8 cellular contexts compared by ENCODE assay signal in the genomic region with DNA sequence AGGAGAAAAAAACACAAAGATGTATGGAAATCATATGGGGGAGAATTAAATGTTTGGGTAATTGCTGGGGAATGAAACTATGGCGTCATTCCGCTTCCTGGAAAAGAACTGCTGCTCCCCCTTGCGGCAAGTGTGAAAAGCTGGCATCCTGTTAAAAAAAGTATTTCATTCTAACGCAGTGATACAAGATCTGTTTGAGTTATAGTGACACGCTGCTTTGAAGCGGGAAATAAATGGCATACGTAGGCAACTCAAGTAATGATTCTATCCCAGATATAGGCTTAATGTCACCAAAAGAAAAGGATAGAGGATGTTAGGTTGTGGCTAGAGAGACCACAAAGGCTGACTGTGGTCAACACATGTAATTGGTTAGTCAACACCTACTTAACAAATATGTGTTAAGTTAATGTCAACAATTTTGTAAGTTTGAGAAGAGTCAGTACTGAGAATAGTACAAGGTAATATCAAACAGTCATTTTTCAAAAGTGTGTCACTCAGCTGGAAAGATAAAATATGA.
DNase-seq lines count a peak whose midpoint lies in the region; ATAC-seq and TF ChIP-seq lines count a peak whose summit lies in the region.

No MANE protein-coding gene starts in this region.

- H2AK5ac ChIP-seq in mesenchymal stem cell (ENCODE audit: low read length, severe bottlenecking): no peak overlapping the region

- H3K36me3 ChIP-seq in mesenchymal stem cell (ENCODE audit: control insufficient read depth in 1 of 2, insufficient read depth in 2 of 2, low read depth in 1 of 2, low read length in 2 of 2): no peaks in the 10 kb centered on the region

- TF ChIP-seq CTCF in WTC11 (IDR thresholded peaks at IDR 0.05): peak; percentile 63

- peaks cover 7% of the 10 kb centered on the region for H3K9me3 Mint-ChIP-seq in WTC11

- no peaks in the 10 kb centered on the region for H3K27me3 ChIP-seq in mesenchymal stem cell (ENCODE audit: control insufficient read depth in 1 of 2, insufficient read depth in 1 of 2, low read length in 2 of 2)

- no peak overlapping the region for H2BK15ac ChIP-seq in mesenchymal stem cell (ENCODE audit: low read depth, poor library complexity, severe bottlenecking)

- H3K4me2 ChIP-seq in mesenchymal stem cell (ENCODE audit: low read length, poor library complexity, severe bottlenecking): no peak overlapping the region

- no peak overlapping the region for H2AFZ ChIP-seq in mesenchymal stem cell (ENCODE audit: low read depth, low read length)

- H3K4me3 Mint-ChIP-seq in WTC11: no peak overlapping the region

- H3K79me1 ChIP-seq in mesenchymal stem cell (replicated peaks; ENCODE audit: low read length, poor library complexity, severe bottlenecking): no peaks in the 10 kb centered on the region

- H2BK120ac ChIP-seq in mesenchymal stem cell (ENCODE audit: low read depth, low read length): no peak overlapping the region

- peaks cover 2% of the 10 kb centered on the region; the same call in 1 of the 2 replicates for H3K36me3 Mint-ChIP-seq in WTC11

- no peak overlapping the region for H4K91ac ChIP-seq in mesenchymal stem cell (ENCODE audit: low read length)

- ATAC-seq in WTC11 (no peak; the same call in 1 of the 2 replicates), GM18519 (IDR thresholded peaks at IDR 0.05; ENCODE audit: low FRiP score, unreplicated experiment) (no peak)

- H2BK12ac ChIP-seq in mesenchymal stem cell (ENCODE audit: low read length in 2 of 2): no peak overlapping the region

- DNase-seq in DMS153 treated with DMSO at 0.1 percent for 48 hours (lab: John Stamatoyannopoulos, UW; ENCODE audit: unreplicated experiment) (peak; percentile 36), H4 (ENCODE audit: low spot score) (peak; percentile 73), NCI-H146 (lab: John Stamatoyannopoulos, UW) (peak; percentile 45), WTC11 (ENCODE audit: low spot score) (peak; percentile 58), ecto neural progenitor cell (ENCODE audit: low spot score) (peak; percentile 58), mesenchymal stem cell (peak; percentile 71)
- DNase-seq in stimulated activated CD8-positive, alpha-beta memory T cell treated with anti-CD3 and anti-CD28 coated beads, Interleukin-7, amount 100 ng/mL, for 24 hours (ENCODE audit: low read depth): peak; percentile 7

- no peak overlapping the region for H3K4ac ChIP-seq in mesenchymal stem cell (ENCODE audit: low read depth in 1 of 2, low read length in 2 of 2)

- no peaks in the 10 kb centered on the region for H3K4me1 ChIP-seq in mesenchymal stem cell (ENCODE audit: control insufficient read depth, insufficient read depth, low read depth, low read length)

- no peak overlapping the region for H3K27ac ChIP-seq in mesenchymal stem cell (ENCODE audit: low read length, poor library complexity, severe bottlenecking)

- no peak overlapping the region for H3K14ac ChIP-seq in mesenchymal stem cell (ENCODE audit: low read length in 2 of 2)

- peaks cover 6% of the 10 kb centered on the region for H3K9me3 ChIP-seq in mesenchymal stem cell (ENCODE audit: control insufficient read depth, low read length)

- no peak overlapping the region for H2BK5ac ChIP-seq in mesenchymal stem cell (ENCODE audit: low read depth, low read length, poor library complexity, severe bottlenecking)

- H3K23ac ChIP-seq in mesenchymal stem cell (ENCODE audit: low read length in 2 of 2): no peak overlapping the region

- H4K8ac ChIP-seq in mesenchymal stem cell (ENCODE audit: low read length): no peak overlapping the region

- no peaks in the 10 kb centered on the region for H3K27me3 Mint-ChIP-seq in WTC11 (ENCODE audit: low read depth)

- WGBS in mesenchymal stem cell: 5% methylated on average over 7 of the region's 7 CpGs

- no peak overlapping the region for H3K4me3 ChIP-seq in mesenchymal stem cell (ENCODE audit: insufficient read depth in 1 of 2, low read depth in 1 of 2, low read length in 2 of 2)

- peak overlapping the region; percentile 45 for H3K9ac ChIP-seq in mesenchymal stem cell (ENCODE audit: low read length)

- H3K4me1 Mint-ChIP-seq in WTC11: no peaks in the 10 kb centered on the region

- POLR2A ChIA-PET in WTC11 (lab: Charles Lee): no interaction called here

- no peak overlapping the region for H3K27ac Mint-ChIP-seq in WTC11

- CTCF ChIA-PET in WTC11 (lab: Charles Lee): interaction anchor here (0.7 to 2.2 kb wide), 21 partner anchors 8 to 751 kb away, joined by 3 to 35 read pairs (median 4); no protein-coding TSS in a partner anchor

- H3K18ac ChIP-seq in mesenchymal stem cell (ENCODE audit: low read depth in 1 of 2, low read length in 2 of 2): no peak overlapping the region

TF ChIP-seq in WTC11, 78 proteins besides CTCF, POLR2A, EP300 and RAD21:
- TF ChIP-seq FOXJ3 (CRISPR knock-in tag; IDR thresholded peaks at IDR 0.05; ENCODE audit: borderline replicate concordance): no peak
- 0 out of 2 replicates have a peak, but pooled peaks have one; percentile 42 for TF ChIP-seq GABPB1 (CRISPR knock-in tag; IDR thresholded peaks at IDR 0.05)

Comparison
In these comparisons a context has a peak if more than half of its experiments do, and no peak if none do; other contexts are left out.
1. DNase-seq: peak in every context shown above with its lines; median percentile 73 in H4; 71 in mesenchymal stem cell; 58 in WTC11; 58 in ecto neural progenitor cell; 45 in NCI-H146; 36 in DMS153 treated with DMSO at 0.1 percent for 48 hours; 7 in stimulated activated CD8-positive, alpha-beta memory T cell treated with anti-CD3 and anti-CD28 coated beads, Interleukin-7, amount 100 ng/mL, for 24 hours.